ENCODE assay signal across 2 cellular contexts in the genomic region with DNA sequence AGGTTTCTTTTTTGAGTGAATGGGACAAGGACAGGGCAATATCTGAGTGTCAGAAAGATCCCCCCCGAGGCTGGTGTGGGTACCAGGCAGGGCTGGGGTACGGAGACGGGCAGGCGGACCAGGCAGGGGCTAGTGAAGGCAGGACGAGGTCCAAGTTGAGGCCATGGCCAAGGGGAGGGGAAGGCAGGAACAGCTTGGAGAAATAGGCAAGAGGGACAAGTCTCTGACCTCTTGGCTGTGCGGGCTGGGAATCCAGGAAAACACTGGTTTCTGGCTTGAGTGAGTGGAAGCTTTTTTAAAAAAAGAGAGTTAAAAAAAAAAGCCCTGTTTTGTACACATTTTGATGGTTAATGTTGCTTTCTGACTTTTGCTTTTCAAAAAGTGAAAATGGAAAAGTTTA.
TF ChIP-seq lines count a peak whose summit lies in the region.

No MANE protein-coding gene starts in this region.

TF ChIP-seq in GM23338, 12 proteins besides CTCF, POLR2A, EP300 and RAD21 (continued from another document and continues in another):
- TF ChIP-seq, protein P1, sequence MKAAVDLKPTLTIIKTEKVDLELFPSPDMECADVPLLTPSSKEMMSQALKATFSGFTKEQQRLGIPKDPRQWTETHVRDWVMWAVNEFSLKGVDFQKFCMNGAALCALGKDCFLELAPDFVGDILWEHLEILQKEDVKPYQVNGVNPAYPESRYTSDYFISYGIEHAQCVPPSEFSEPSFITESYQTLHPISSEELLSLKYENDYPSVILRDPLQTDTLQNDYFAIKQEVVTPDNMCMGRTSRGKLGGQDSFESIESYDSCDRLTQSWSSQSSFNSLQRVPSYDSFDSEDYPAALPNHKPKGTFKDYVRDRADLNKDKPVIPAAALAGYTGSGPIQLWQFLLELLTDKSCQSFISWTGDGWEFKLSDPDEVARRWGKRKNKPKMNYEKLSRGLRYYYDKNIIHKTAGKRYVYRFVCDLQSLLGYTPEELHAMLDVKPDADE (IDR thresholded peaks at IDR 0.05), result no peak
- TF ChIP-seq, protein P2, sequence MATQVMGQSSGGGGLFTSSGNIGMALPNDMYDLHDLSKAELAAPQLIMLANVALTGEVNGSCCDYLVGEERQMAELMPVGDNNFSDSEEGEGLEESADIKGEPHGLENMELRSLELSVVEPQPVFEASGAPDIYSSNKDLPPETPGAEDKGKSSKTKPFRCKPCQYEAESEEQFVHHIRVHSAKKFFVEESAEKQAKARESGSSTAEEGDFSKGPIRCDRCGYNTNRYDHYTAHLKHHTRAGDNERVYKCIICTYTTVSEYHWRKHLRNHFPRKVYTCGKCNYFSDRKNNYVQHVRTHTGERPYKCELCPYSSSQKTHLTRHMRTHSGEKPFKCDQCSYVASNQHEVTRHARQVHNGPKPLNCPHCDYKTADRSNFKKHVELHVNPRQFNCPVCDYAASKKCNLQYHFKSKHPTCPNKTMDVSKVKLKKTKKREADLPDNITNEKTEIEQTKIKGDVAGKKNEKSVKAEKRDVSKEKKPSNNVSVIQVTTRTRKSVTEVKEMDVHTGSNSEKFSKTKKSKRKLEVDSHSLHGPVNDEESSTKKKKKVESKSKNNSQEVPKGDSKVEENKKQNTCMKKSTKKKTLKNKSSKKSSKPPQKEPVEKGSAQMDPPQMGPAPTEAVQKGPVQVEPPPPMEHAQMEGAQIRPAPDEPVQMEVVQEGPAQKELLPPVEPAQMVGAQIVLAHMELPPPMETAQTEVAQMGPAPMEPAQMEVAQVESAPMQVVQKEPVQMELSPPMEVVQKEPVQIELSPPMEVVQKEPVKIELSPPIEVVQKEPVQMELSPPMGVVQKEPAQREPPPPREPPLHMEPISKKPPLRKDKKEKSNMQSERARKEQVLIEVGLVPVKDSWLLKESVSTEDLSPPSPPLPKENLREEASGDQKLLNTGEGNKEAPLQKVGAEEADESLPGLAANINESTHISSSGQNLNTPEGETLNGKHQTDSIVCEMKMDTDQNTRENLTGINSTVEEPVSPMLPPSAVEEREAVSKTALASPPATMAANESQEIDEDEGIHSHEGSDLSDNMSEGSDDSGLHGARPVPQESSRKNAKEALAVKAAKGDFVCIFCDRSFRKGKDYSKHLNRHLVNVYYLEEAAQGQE (IDR thresholded peaks at IDR 0.05; ENCODE audit: unreplicated experiment), result no peak
- TF ChIP-seq EZH2 (IDR thresholded peaks at IDR 0.05; ENCODE audit: low read depth, unreplicated experiment) (no peak), CREB1 (CRISPR knock-in tag; IDR thresholded peaks at IDR 0.05; ENCODE audit: low read depth) (no peak), JUNB (IDR thresholded peaks at IDR 0.05; ENCODE audit: unreplicated experiment) (no peak), ZNF331 (CRISPR knock-in tag; IDR thresholded peaks at IDR 0.05; ENCODE audit: low read depth) (no peak), STAT1 (IDR thresholded peaks at IDR 0.05; ENCODE audit: unreplicated experiment) (no peak), NANOG (IDR thresholded peaks at IDR 0.05; ENCODE audit: borderline replicate concordance) (no peak), POLR2AphosphoS5 (IDR thresholded peaks at IDR 0.05; ENCODE audit: low read depth) (no peak)
- TF ChIP-seq, protein P3, sequence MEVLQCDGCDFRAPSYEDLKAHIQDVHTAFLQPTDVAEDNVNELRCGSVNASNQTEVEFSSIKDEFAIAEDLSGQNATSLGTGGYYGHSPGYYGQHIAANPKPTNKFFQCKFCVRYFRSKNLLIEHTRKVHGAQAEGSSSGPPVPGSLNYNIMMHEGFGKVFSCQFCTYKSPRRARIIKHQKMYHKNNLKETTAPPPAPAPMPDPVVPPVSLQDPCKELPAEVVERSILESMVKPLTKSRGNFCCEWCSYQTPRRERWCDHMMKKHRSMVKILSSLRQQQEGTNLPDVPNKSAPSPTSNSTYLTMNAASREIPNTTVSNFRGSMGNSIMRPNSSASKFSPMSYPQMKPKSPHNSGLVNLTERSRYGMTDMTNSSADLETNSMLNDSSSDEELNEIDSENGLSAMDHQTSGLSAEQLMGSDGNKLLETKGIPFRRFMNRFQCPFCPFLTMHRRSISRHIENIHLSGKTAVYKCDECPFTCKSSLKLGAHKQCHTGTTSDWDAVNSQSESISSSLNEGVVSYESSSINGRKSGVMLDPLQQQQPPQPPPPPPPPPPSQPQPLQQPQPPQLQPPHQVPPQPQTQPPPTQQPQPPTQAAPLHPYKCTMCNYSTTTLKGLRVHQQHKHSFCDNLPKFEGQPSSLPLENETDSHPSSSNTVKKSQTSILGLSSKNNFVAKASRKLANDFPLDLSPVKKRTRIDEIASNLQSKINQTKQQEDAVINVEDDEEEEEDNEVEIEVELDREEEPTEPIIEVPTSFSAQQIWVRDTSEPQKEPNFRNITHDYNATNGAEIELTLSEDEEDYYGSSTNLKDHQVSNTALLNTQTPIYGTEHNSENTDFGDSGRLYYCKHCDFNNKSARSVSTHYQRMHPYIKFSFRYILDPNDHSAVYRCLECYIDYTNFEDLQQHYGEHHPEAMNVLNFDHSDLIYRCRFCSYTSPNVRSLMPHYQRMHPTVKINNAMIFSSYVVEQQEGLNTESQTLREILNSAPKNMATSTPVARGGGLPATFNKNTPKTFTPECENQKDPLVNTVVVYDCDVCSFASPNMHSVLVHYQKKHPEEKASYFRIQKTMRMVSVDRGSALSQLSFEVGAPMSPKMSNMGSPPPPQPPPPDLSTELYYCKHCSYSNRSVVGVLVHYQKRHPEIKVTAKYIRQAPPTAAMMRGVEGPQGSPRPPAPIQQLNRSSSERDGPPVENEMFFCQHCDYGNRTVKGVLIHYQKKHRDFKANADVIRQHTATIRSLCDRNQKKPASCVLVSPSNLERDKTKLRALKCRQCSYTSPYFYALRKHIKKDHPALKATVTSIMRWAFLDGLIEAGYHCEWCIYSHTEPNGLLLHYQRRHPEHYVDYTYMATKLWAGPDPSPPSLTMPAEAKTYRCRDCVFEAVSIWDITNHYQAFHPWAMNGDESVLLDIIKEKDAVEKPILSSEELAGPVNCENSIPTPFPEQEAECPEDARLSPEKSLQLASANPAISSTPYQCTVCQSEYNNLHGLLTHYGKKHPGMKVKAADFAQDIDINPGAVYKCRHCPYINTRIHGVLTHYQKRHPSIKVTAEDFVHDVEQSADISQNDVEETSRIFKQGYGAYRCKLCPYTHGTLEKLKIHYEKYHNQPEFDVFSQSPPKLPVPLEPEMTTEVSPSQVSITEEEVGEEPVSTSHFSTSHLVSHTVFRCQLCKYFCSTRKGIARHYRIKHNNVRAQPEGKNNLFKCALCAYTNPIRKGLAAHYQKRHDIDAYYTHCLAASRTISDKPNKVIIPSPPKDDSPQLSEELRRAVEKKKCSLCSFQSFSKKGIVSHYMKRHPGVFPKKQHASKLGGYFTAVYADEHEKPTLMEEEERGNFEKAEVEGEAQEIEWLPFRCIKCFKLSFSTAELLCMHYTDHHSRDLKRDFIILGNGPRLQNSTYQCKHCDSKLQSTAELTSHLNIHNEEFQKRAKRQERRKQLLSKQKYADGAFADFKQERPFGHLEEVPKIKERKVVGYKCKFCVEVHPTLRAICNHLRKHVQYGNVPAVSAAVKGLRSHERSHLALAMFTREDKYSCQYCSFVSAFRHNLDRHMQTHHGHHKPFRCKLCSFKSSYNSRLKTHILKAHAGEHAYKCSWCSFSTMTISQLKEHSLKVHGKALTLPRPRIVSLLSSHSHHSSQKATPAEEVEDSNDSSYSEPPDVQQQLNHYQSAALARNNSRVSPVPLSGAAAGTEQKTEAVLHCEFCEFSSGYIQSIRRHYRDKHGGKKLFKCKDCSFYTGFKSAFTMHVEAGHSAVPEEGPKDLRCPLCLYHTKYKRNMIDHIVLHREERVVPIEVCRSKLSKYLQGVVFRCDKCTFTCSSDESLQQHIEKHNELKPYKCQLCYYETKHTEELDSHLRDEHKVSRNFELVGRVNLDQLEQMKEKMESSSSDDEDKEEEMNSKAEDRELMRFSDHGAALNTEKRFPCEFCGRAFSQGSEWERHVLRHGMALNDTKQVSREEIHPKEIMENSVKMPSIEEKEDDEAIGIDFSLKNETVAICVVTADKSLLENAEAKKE (CRISPR knock-in tag; IDR thresholded peaks at IDR 0.05), result no peak

TF ChIP-seq in HepG2, 621 proteins besides CTCF, POLR2A, EP300 and RAD21 (continued from another document):
- TF ChIP-seq GATAD2A (CRISPR knock-in tag; IDR thresholded peaks at IDR 0.05) (no peak), ZNF460 (CRISPR knock-in tag; IDR thresholded peaks at IDR 0.05; ENCODE audit: borderline replicate concordance) (no peak), MAFG (CRISPR knock-in tag; IDR thresholded peaks at IDR 0.05) (no peak), ZNF350 (CRISPR knock-in tag; IDR thresholded peaks at IDR 0.05; ENCODE audit: borderline replicate concordance, low read depth) (no peak), DNMT1 (CRISPR knock-in tag; IDR thresholded peaks at IDR 0.05) (no peak), ZNF34 (CRISPR knock-in tag; IDR thresholded peaks at IDR 0.05; ENCODE audit: borderline replicate concordance) (no peak), PHF8 (CRISPR knock-in tag; IDR thresholded peaks at IDR 0.05) (no peak)
- TF ChIP-seq, protein P4, sequence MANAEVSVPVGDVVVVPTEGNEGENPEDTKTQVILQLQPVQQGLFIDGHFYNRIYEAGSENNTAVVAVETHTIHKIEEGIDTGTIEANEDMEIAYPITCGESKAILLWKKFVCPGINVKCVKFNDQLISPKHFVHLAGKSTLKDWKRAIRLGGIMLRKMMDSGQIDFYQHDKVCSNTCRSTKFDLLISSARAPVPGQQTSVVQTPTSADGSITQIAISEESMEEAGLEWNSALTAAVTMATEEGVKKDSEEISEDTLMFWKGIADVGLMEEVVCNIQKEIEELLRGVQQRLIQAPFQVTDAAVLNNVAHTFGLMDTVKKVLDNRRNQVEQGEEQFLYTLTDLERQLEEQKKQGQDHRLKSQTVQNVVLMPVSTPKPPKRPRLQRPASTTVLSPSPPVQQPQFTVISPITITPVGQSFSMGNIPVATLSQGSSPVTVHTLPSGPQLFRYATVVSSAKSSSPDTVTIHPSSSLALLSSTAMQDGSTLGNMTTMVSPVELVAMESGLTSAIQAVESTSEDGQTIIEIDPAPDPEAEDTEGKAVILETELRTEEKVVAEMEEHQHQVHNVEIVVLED (CRISPR knock-in tag; IDR thresholded peaks at IDR 0.05; ENCODE audit: borderline replicate concordance), result no peak
- TF ChIP-seq, protein P5, sequence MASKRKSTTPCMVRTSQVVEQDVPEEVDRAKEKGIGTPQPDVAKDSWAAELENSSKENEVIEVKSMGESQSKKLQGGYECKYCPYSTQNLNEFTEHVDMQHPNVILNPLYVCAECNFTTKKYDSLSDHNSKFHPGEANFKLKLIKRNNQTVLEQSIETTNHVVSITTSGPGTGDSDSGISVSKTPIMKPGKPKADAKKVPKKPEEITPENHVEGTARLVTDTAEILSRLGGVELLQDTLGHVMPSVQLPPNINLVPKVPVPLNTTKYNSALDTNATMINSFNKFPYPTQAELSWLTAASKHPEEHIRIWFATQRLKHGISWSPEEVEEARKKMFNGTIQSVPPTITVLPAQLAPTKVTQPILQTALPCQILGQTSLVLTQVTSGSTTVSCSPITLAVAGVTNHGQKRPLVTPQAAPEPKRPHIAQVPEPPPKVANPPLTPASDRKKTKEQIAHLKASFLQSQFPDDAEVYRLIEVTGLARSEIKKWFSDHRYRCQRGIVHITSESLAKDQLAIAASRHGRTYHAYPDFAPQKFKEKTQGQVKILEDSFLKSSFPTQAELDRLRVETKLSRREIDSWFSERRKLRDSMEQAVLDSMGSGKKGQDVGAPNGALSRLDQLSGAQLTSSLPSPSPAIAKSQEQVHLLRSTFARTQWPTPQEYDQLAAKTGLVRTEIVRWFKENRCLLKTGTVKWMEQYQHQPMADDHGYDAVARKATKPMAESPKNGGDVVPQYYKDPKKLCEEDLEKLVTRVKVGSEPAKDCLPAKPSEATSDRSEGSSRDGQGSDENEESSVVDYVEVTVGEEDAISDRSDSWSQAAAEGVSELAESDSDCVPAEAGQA (IDR thresholded peaks at IDR 0.05; ENCODE audit: low read depth), result no peak
- TF ChIP-seq, protein P5 (CRISPR knock-in tag; IDR thresholded peaks at IDR 0.05; ENCODE audit: borderline replicate concordance), result no peak
